Comparison of ENCODE assay signal across 14 cellular contexts in the genomic region with DNA sequence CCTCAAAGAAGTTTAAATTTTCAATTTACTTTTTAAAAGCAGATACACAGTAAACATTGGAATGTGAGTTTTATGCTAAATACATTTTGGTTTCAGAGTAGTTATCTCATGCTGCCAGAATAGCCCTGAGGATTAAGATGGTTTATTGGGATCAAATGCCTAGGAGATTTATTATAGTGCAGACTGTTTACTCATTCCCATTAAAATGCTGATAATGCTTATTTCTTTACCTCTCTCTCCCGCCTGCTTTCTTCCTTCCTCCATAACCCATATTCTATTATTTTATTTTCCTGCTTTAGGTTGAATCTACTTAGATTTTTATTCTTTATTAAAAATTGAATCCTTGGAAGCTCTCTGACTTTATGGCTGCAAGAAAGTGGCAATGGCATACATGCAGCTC.
DNase-seq lines count a peak whose midpoint lies in the region; ATAC-seq and TF ChIP-seq lines count a peak whose summit lies in the region.
"Had no signal": no experiment of that assay in that cellular context is flagged by ENCODE, and none has a peak within 500 bp of the region (broad histone marks: within the 10 kb centered on the region; RNA-seq: fewer than 3 reads in every experiment).

No MANE protein-coding gene starts in this region.

- no peak overlapping the region for H3K23ac ChIP-seq in IMR-90 (ENCODE audit: low read depth, low read length)

- H2BK5ac ChIP-seq in IMR-90 (ENCODE audit: low read depth, low read length, poor library complexity, severe bottlenecking), result no peak overlapping the region

- no peak overlapping the region for H3K9ac ChIP-seq in IMR-90 (ENCODE audit: low read depth, low read length)
- H3K9ac ChIP-seq: BLaER1 had no signal

- BruUV-seq in IMR-90 (replicated peaks; lab: Mats Ljungman, UMichigan), result no TSS peak

- H4K91ac ChIP-seq in IMR-90 (ENCODE audit: insufficient read depth, low read depth, low read length), result no peak overlapping the region

- no peaks in the 10 kb centered on the region for H3K9me1 ChIP-seq in IMR-90 (ENCODE audit: insufficient read depth, low read length)

- WGBS in IMR-90 (ENCODE audit: extremely low coverage in 2 of 2, insufficient read length in 1 of 2), 2 experiments, result no CpG with 5 or more reads among the region's 1 CpG
- 32% methylated on average over 1 of the region's 1 CpG for WGBS in hepatocyte (ENCODE audit: low lambda C conversion rate, missing lambda C conversion rate)

- no peak overlapping the region for H2BK20ac ChIP-seq in IMR-90 (ENCODE audit: low read depth, low read length)

- no peaks in the 10 kb centered on the region for H3K79me2 ChIP-seq in hepatocyte

- CTCF ChIA-PET in IMR-90 (lab: Yijun Ruan, JAX), result no interaction called here
- CTCF ChIA-PET in GM10248 (lab: Yijun Ruan, JAX), result interaction anchor here (0.6 kb wide), 1 partner anchor 8 kb away, joined by 3 read pairs; no protein-coding TSS in a partner anchor

- H2BK120ac ChIP-seq in IMR-90 (ENCODE audit: low read depth, low read length), result no peak overlapping the region

- DNase-seq in IMR-90 (no peak), NCI-H82 treated with DMSO at 0.1 percent for 48 hours (lab: John Stamatoyannopoulos, UW; ENCODE audit: unreplicated experiment) (peak; percentile 65), hepatocyte (ENCODE audit: low spot score) (no peak), MG63 (no peak), GM10248 (ENCODE audit: extremely low spot score) (no peak), NCI-H2081 (lab: John Stamatoyannopoulos, UW) (no peak)
- no peak for DNase-seq in activated CD4-positive, alpha-beta T cell treated with anti-CD3 and anti-CD28 coated beads, Interleukin-2, amount 50 U/mL, for 4 hours
- DNase-seq: CD4-positive, alpha-beta memory T cell; DMS153; DMS79; GDM1; H9; KBM-7 had no signal

- intact Hi-C loops in IMR-90 (cut with micrococcal nuclease), result no loop called here

- no peaks in the 10 kb centered on the region for H3K4me1 ChIP-seq in IMR-90 (ENCODE audit: control insufficient read depth, insufficient read depth, low read length)
- peaks cover 13% of the 10 kb centered on the region for H3K4me1 ChIP-seq in hepatocyte (ENCODE audit: insufficient read depth)

- H3K4me2 ChIP-seq in IMR-90 (ENCODE audit: low read depth, low read length), result no peak overlapping the region
- H3K4me2 ChIP-seq in hepatocyte, result peak overlapping the region; percentile 26
- H3K4me2 ChIP-seq: BLaER1 had no signal

- no peak overlapping the region for H3K14ac ChIP-seq in IMR-90 (replicated peaks; ENCODE audit: low read depth, low read length)

- H3K27me3 ChIP-seq in IMR-90 (ENCODE audit: control insufficient read depth, insufficient read depth, low read length) (no peaks in the 10 kb centered on the region), hepatocyte (no peaks in the 10 kb centered on the region), MG63 (no peaks in the 10 kb centered on the region)
- H3K27me3 ChIP-seq: BLaER1 had no signal

- no peak overlapping the region for H2BK15ac ChIP-seq in IMR-90 (ENCODE audit: low read depth, low read length)

- H3K56ac ChIP-seq in IMR-90 (ENCODE audit: extremely low read depth, insufficient read depth, low read length), result no peak overlapping the region

- H3K18ac ChIP-seq in IMR-90 (ENCODE audit: low read depth, low read length), result no peak overlapping the region

- H3K27ac ChIP-seq in IMR-90 (ENCODE audit: insufficient read depth, low read length) (no peak overlapping the region), hepatocyte (no peak overlapping the region)
- H3K27ac ChIP-seq: BLaER1 had no signal

- no peak overlapping the region for H4K5ac ChIP-seq in IMR-90 (ENCODE audit: low read depth, low read length)

- no peak overlapping the region for H2AK5ac ChIP-seq in IMR-90 (ENCODE audit: low read depth, low read length)

- H3K4me3 ChIP-seq in IMR-90 (ENCODE audit: insufficient read depth, low read depth, low read length), result no peak overlapping the region
- H3K4me3 ChIP-seq in hepatocyte, result no peak overlapping the region
- no peak overlapping the region for H3K4me3 ChIP-seq in MG63
- H3K4me3 ChIP-seq: BLaER1 had no signal

- in situ Hi-C loops in IMR-90 (cut with MboI; ENCODE audit: low sequenced_read_pairs), result no loop called here

- H3K9me3 ChIP-seq in IMR-90 (ENCODE audit: control insufficient read depth, insufficient read depth, low read length) (no peaks in the 10 kb centered on the region), hepatocyte (ENCODE audit: low read depth) (no peaks in the 10 kb centered on the region), MG63 (no peaks in the 10 kb centered on the region)
- H3K9me3 ChIP-seq: BLaER1 had no signal

- TF ChIP-seq RAD21 in IMR-90 (IDR thresholded peaks at IDR 0.05; ENCODE audit: low read length), result no peak

- no peak for ATAC-seq in IMR-90 (ENCODE audit: low read depth)

- TF ChIP-seq POLR2A in IMR-90 (IDR thresholded peaks at IDR 0.05; ENCODE audit: low read depth, low read length), result no peak

- H2AFZ ChIP-seq in IMR-90 (replicated peaks; ENCODE audit: low read length, poor library complexity) (no peak overlapping the region), hepatocyte (no peak overlapping the region)

- no peak overlapping the region for H2AK9ac ChIP-seq in IMR-90 (replicated peaks; ENCODE audit: low read depth, low read length, poor library complexity)

- no peaks in the 10 kb centered on the region for H3K9me2 ChIP-seq in hepatocyte (replicated peaks; ENCODE audit: insufficient read depth)

- POLR2A ChIA-PET in IMR-90 (lab: Charles Lee; ENCODE audit: unreplicated experiment) (interaction anchor here (0.6 kb wide), 1 partner anchor 140 kb away, joined by 3 read pairs; no protein-coding TSS in a partner anchor), GM10248 (lab: Yijun Ruan, JAX) (no interaction called here)

- dilution Hi-C loops in IMR-90 (cut with HindIII; ENCODE audit: low sequenced_read_pairs, unreplicated experiment), result no loop called here

- no peak overlapping the region for H3K4ac ChIP-seq in IMR-90 (ENCODE audit: low read depth, low read length)

- no peaks in the 10 kb centered on the region for H4K20me1 ChIP-seq in IMR-90 (ENCODE audit: insufficient read depth, low read length)
- H4K20me1 ChIP-seq in hepatocyte (ENCODE audit: insufficient read depth, poor library complexity, severe bottlenecking), result no peaks in the 10 kb centered on the region
- H4K20me1 ChIP-seq: BLaER1 had no signal

- H3K79me1 ChIP-seq in IMR-90 (ENCODE audit: low read depth in 1 of 2, low read length in 2 of 2), result no peaks in the 10 kb centered on the region

- H3K36me3 ChIP-seq in IMR-90 (ENCODE audit: control insufficient read depth, insufficient read depth, low read length), result no peaks in the 10 kb centered on the region
- no peaks in the 10 kb centered on the region for H3K36me3 ChIP-seq in hepatocyte (replicated peaks; ENCODE audit: insufficient read depth, low read depth)
- H3K36me3 ChIP-seq in MG63, result no peaks in the 10 kb centered on the region
- H3K36me3 ChIP-seq: BLaER1 had no signal

- H4K8ac ChIP-seq in IMR-90 (ENCODE audit: low read depth in 2 of 2, low read length in 2 of 2), result no peak overlapping the region

- TF ChIP-seq CTCF in IMR-90 (conservative IDR thresholded peaks at IDR 0.05; ENCODE audit: low read depth, low read length) (no peak), hepatocyte (IDR thresholded peaks at IDR 0.05; ENCODE audit: poor library complexity) (no peak), GM10248 (IDR thresholded peaks at IDR 0.05; ENCODE audit: control extremely low read depth, extremely low read depth, low read depth, missing control alignments) (no peak)

TF ChIP-seq in IMR-90, 13 proteins besides CTCF, POLR2A, EP300 and RAD21:
- TF ChIP-seq MAFK (IDR thresholded peaks at IDR 0.05; ENCODE audit: low read depth, low read length) (peak; percentile 79), SMC3 (IDR thresholded peaks at IDR 0.05; ENCODE audit: low read depth, low read length) (no peak)
TF ChIP-seq in IMR-90: peak in this region for 1.
